9 cellular contexts compared by ENCODE assay signal in the genomic region with DNA sequence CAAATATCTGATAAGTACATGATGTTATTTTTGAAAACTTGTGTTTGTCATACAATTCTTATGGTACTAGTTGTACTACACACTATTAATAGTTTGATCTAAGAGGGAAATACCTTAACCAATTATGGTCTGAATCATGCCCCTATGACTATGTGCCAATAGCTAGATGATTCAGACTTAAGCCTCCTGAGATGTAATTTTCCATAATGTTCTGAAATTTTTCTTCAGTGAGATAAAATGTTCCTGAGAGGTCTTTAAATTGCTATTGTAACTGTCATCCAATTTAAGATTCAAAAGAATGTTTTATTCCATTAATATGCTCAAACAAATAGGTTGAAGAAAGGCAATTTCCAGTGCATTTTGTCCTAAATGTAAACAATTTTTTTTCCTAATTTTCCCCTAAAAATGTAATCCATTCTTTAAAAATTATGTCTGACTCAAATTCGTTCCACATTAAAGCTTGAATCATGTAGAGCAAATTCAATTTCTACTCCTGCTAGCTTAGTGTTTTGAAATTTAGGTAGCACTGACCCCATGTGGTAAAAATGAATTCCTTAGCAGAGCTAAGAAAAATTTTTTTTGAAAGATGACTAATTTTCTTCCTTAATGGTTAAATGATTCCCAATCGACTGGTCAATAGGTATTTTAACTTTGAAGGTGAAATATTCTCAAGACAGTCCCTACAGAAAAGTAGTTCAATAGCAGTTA. TPM values are rescaled to one million over a fixed set of nuclear protein-coding genes. Genes with fewer than 3 reads are reported as not detected.
DNase-seq lines count a peak whose midpoint lies in the region; ATAC-seq, FAIRE-seq and TF ChIP-seq lines count a peak whose summit lies in the region.
"Had no signal": no experiment of that assay in that cellular context is flagged by ENCODE, and none has a peak within 500 bp of the region (broad histone marks: within the 10 kb centered on the region; RNA-seq: fewer than 3 reads in every experiment).

No MANE protein-coding gene starts in this region.

- peak; percentile 70 for FAIRE-seq in RCC 7860 (lab: Jason Lieb, UNC)

- H3K4me3 ChIP-seq in heart right ventricle (no peak overlapping the region), upper lobe of right lung (no peak overlapping the region)
- H3K4me3 ChIP-seq: thyroid gland had no signal

- no peak overlapping the region for H3K4me3 Mint-ChIP-seq in endothelial cell (ENCODE audit: unreplicated experiment)

- DNase-seq in heart right ventricle: no peak
- DNase-seq in left ventricle myocardium superior: no peak
- peak; percentile 57 for DNase-seq in RCC 7860 (ENCODE audit: low spot score)
- peak; percentile 57 to 77 for DNase-seq in foreskin keratinocyte
- DNase-seq in upper lobe of right lung: no peak
- no peak for DNase-seq in endothelial cell (ENCODE audit: low spot score)
- DNase-seq in LoVo (ENCODE audit: low spot score): no peak
- DNase-seq: thyroid gland had no signal

- H3K4me1 ChIP-seq in heart right ventricle: no peaks in the 10 kb centered on the region
- H3K4me1 ChIP-seq in foreskin keratinocyte: peaks cover 5% of the 10 kb centered on the region
- H3K4me1 ChIP-seq in upper lobe of right lung: no peaks in the 10 kb centered on the region
- H3K4me1 ChIP-seq: thyroid gland had no signal

- peak in 1 of 8 donors; percentile 45 for ATAC-seq in heart right ventricle
- no peak for ATAC-seq in left ventricle myocardium superior
- ATAC-seq in foreskin keratinocyte: peak; percentile 97
- no peak for ATAC-seq in upper lobe of right lung
- ATAC-seq in HG03460 (IDR thresholded peaks at IDR 0.05; ENCODE audit: unreplicated experiment): no peak

- H3K27me3 Mint-ChIP-seq in endothelial cell (ENCODE audit: unreplicated experiment): no peaks in the 10 kb centered on the region

- H3K36me3 ChIP-seq in heart right ventricle: no peaks in the 10 kb centered on the region
- no peaks in the 10 kb centered on the region for H3K36me3 ChIP-seq in upper lobe of right lung
- H3K36me3 ChIP-seq: thyroid gland had no signal

- WGBS in heart right ventricle, 2 donors: 48 to 50% methylated on average over 2 of the region's 2 CpGs

- H3K9me3 Mint-ChIP-seq in endothelial cell (ENCODE audit: unreplicated experiment): no peaks in the 10 kb centered on the region

- H3K27ac Mint-ChIP-seq in endothelial cell (ENCODE audit: unreplicated experiment): no peak overlapping the region

- H3K27ac ChIP-seq in heart right ventricle (no peak overlapping the region), foreskin keratinocyte (peak overlapping the region; percentile 57), upper lobe of right lung (no peak overlapping the region)
- H3K27ac ChIP-seq: thyroid gland had no signal

- intact Hi-C loops in heart right ventricle (cut with DNase I) (loop anchor here in 6 of 10 donors (5.0 to 10.0 kb wide), 3 partner anchors 318 to 325 kb away; no protein-coding TSS in a partner anchor), left ventricle myocardium superior (cut with micrococcal nuclease) (loop anchor here (10.0 kb wide), 1 partner anchor 318 kb away; no protein-coding TSS in a partner anchor), upper lobe of right lung (cut with DNase I) (no loop called here)

- peak in 6 of 9 donors; percentile 24 to 47 (median 34) for TF ChIP-seq CTCF in heart right ventricle (IDR thresholded peaks at IDR 0.05)
- peak; percentile 68 for TF ChIP-seq CTCF in foreskin keratinocyte (conservative IDR thresholded peaks at IDR 0.05)
- peak; percentile 25 for TF ChIP-seq CTCF in upper lobe of right lung (IDR thresholded peaks at IDR 0.05)
- TF ChIP-seq CTCF in endothelial cell (IDR thresholded peaks at IDR 0.05; ENCODE audit: unreplicated experiment): no peak

- H3K36me3 Mint-ChIP-seq in endothelial cell (ENCODE audit: low read depth, unreplicated experiment): no peaks in the 10 kb centered on the region

- H3K9me3 ChIP-seq in heart right ventricle (no peaks in the 10 kb centered on the region), upper lobe of right lung (no peaks in the 10 kb centered on the region)
- H3K9me3 ChIP-seq: thyroid gland had no signal

- peaks cover 0 to 7% (median 0%) of the 10 kb centered on the region in 7 donors for H3K27me3 ChIP-seq in heart right ventricle
- H3K27me3 ChIP-seq in foreskin keratinocyte: no peaks in the 10 kb centered on the region
- no peaks in the 10 kb centered on the region for H3K27me3 ChIP-seq in upper lobe of right lung
- H3K27me3 ChIP-seq: thyroid gland had no signal

- H3K4me1 Mint-ChIP-seq in endothelial cell (ENCODE audit: unreplicated experiment): no peaks in the 10 kb centered on the region

RNA-seq across cellular contexts. Expression of a gene that starts 49.1 kb away (rescaled TPM):
- total RNA-seq in heart right ventricle: 10 to 100 TPM; 42.0 to 60.7 (median 55.7) TPM
- polyA plus RNA-seq in heart right ventricle: 10 to 100 TPM in 1 of 2 donors, 1 to 10 TPM in 1; 4.6 to 10.4 TPM
- 54.1 TPM for total RNA-seq in left ventricle myocardium superior
- 10.0 and 11.1 TPM in 2 replicates for total RNA-seq in foreskin keratinocyte
- polyA plus RNA-seq in foreskin keratinocyte: 2.8 and 3.3 TPM in 2 replicates
- 21.4 TPM for total RNA-seq in upper lobe of right lung
- total RNA-seq in endothelial cell (ENCODE audit: unreplicated experiment): 15.4 TPM

Comparison
In these comparisons a context has a peak if more than half of its experiments do, and no peak if none do; other contexts are left out.
1. DNase-seq: peak in RCC 7860 (single experiment) and foreskin keratinocyte (2 of 2); none in heart right ventricle (0 of 2), left ventricle myocardium superior (single experiment), upper lobe of right lung (single experiment), endothelial cell (single experiment) and LoVo (single experiment).